19 cellular contexts compared by ENCODE assay signal in genomic region chr1:54721719-54722118, GRCh38. TPM values are rescaled to one million over a fixed set of nuclear protein-coding genes. Genes with fewer than 3 reads are reported as not detected.
DNase-seq lines count a peak whose midpoint lies in the region; ATAC-seq and TF ChIP-seq lines count a peak whose summit lies in the region.
"Had no signal": no experiment of that assay in that cellular context is flagged by ENCODE, and none has a peak within 500 bp of the region (broad histone marks: within the 10 kb centered on the region; RNA-seq: fewer than 3 reads in every experiment).

No MANE protein-coding gene starts in this region.

- H3K27me3 ChIP-seq in CD4-positive, alpha-beta memory T cell (ENCODE audit: insufficient read depth, low read length), result no peaks in the 10 kb centered on the region
- H3K27me3 ChIP-seq: BLaER1 had no signal

- H3K27me3 Mint-ChIP-seq in HFFc6 (ENCODE audit: insufficient read depth) (no peaks in the 10 kb centered on the region), WTC11 (ENCODE audit: low read depth) (no peaks in the 10 kb centered on the region)
- H3K27me3 Mint-ChIP-seq in activated naive CD4-positive, alpha-beta T cell treated with anti-CD3 and anti-CD28 coated beads for 36 hours (ENCODE audit: low read depth), result no peaks in the 10 kb centered on the region
- H3K27me3 Mint-ChIP-seq in CD4-positive, alpha-beta memory T cell, result no peaks in the 10 kb centered on the region
- H3K27me3 Mint-ChIP-seq: IgD-negative memory B cell had no signal

- H3K27ac Mint-ChIP-seq in HFFc6 (no peak overlapping the region), WTC11 (0 out of 2 replicates have a peak overlapping the region, but pooled peaks have one; percentile 23)
- H3K27ac Mint-ChIP-seq in activated naive CD4-positive, alpha-beta T cell treated with anti-CD3 and anti-CD28 coated beads for 36 hours, result no peak overlapping the region
- H3K27ac Mint-ChIP-seq in CD4-positive, alpha-beta memory T cell, result no peak overlapping the region
- H3K27ac Mint-ChIP-seq: CD14-positive monocyte; CD8-positive, alpha-beta T cell; IgD-negative memory B cell had no signal

- no peak for ATAC-seq in WTC11
- ATAC-seq: CD8-positive, alpha-beta T cell; HepG2 had no signal

- H3K9me3 Mint-ChIP-seq in HFFc6 (no peaks in the 10 kb centered on the region), WTC11 (no peaks in the 10 kb centered on the region)
- H3K9me3 Mint-ChIP-seq in activated naive CD4-positive, alpha-beta T cell treated with anti-CD3 and anti-CD28 coated beads for 36 hours, result no peaks in the 10 kb centered on the region
- no peaks in the 10 kb centered on the region for H3K9me3 Mint-ChIP-seq in CD4-positive, alpha-beta memory T cell

- DNase-seq in EL (peak; percentile 29), HFFc6 (peak; percentile 7), WTC11 (ENCODE audit: low spot score) (no peak), epithelial cell of esophagus (ENCODE audit: low read depth) (peak; percentile 48), NCI-H146 treated with DMSO at 0.1 percent for 48 hours (lab: John Stamatoyannopoulos, UW; ENCODE audit: unreplicated experiment) (no peak), foreskin fibroblast (no peak)
- no peak for DNase-seq in activated naive CD4-positive, alpha-beta T cell treated with anti-CD3 and anti-CD28 coated beads for 36 hours
- no peak for DNase-seq in CD4-positive, alpha-beta memory T cell
- DNase-seq: 8988T; CD8-positive, alpha-beta T cell; DMS 273 treated with DMSO at 0.1 percent for 48 hours; DMS53; DND-41; GDM1; H9 had no signal

- intact Hi-C loops in activated naive CD4-positive, alpha-beta T cell treated with anti-CD3 and anti-CD28 coated beads for 36 hours (cut with micrococcal nuclease), result no loop called here
- intact Hi-C loops in CD4-positive, alpha-beta memory T cell (cut with micrococcal nuclease), result no loop called here

- POLR2A ChIA-PET in WTC11 (lab: Charles Lee), result no interaction called here
- POLR2A ChIA-PET in CD4-positive, alpha-beta memory T cell (lab: Charles Lee; ENCODE audit: partially characterized antibody), result no interaction called here

- H3K4me1 ChIP-seq in CD4-positive, alpha-beta memory T cell (ENCODE audit: insufficient read depth, low read length), result peaks cover 4% of the 10 kb centered on the region

- TF ChIP-seq CTCF in HFFc6 (IDR thresholded peaks at IDR 0.05) (no peak), WTC11 (IDR thresholded peaks at IDR 0.05) (no peak), epithelial cell of esophagus (IDR thresholded peaks at IDR 0.05; ENCODE audit: insufficient read depth, low read depth, low read length, missing control alignments) (no peak), foreskin fibroblast (IDR thresholded peaks at IDR 0.05; ENCODE audit: low read depth, low read length) (no peak)

- H3K9me3 ChIP-seq in CD4-positive, alpha-beta memory T cell (ENCODE audit: control insufficient read depth in 1 of 2, low read length in 2 of 2), result no peaks in the 10 kb centered on the region
- H3K9me3 ChIP-seq: BLaER1 had no signal

- peaks cover 31% of the 10 kb centered on the region for H3K4me1 Mint-ChIP-seq in HFFc6 (ENCODE audit: low read depth)
- peaks cover 7% of the 10 kb centered on the region; the same call in 1 of the 2 replicates for H3K4me1 Mint-ChIP-seq in WTC11
- H3K4me1 Mint-ChIP-seq in activated naive CD4-positive, alpha-beta T cell treated with anti-CD3 and anti-CD28 coated beads for 36 hours (ENCODE audit: low read depth), result peaks cover 19% of the 10 kb centered on the region
- peaks cover 11 to 17% (median 14%) of the 10 kb centered on the region in 4 donors for H3K4me1 Mint-ChIP-seq in CD4-positive, alpha-beta memory T cell

- peaks cover 36% of the 10 kb centered on the region; the same call in 1 of the 2 replicates for H3K36me3 Mint-ChIP-seq in HFFc6 (ENCODE audit: low read depth)
- peaks cover 73% of the 10 kb centered on the region for H3K36me3 Mint-ChIP-seq in WTC11
- H3K36me3 Mint-ChIP-seq in activated naive CD4-positive, alpha-beta T cell treated with anti-CD3 and anti-CD28 coated beads for 36 hours (ENCODE audit: low read depth), result peaks cover 56% of the 10 kb centered on the region
- peaks cover 62 to 73% of the 10 kb centered on the region in 2 donors for H3K36me3 Mint-ChIP-seq in CD4-positive, alpha-beta memory T cell

- peaks cover 50% of the 10 kb centered on the region for H3K36me3 ChIP-seq in CD4-positive, alpha-beta memory T cell (ENCODE audit: insufficient read depth, low read length)

- H3K27ac ChIP-seq in CD4-positive, alpha-beta memory T cell (ENCODE audit: low read depth, low read length), result no peak overlapping the region
- H3K27ac ChIP-seq: BLaER1 had no signal

- H3K4me3 ChIP-seq in epithelial cell of esophagus (ENCODE audit: low read length), result no peak overlapping the region
- no peak overlapping the region for H3K4me3 ChIP-seq in CD4-positive, alpha-beta memory T cell (ENCODE audit: low read length in 2 of 2)
- H3K4me3 ChIP-seq in foreskin fibroblast (ENCODE audit: low read depth in 1 of 2, low read length in 2 of 2), result no peak overlapping the region
- H3K4me3 ChIP-seq: BLaER1 had no signal

- no peak overlapping the region for H3K4me3 Mint-ChIP-seq in HFFc6
- no peak overlapping the region for H3K4me3 Mint-ChIP-seq in WTC11
- H3K4me3 Mint-ChIP-seq in activated naive CD4-positive, alpha-beta T cell treated with anti-CD3 and anti-CD28 coated beads for 36 hours, result no peak overlapping the region
- no peak overlapping the region for H3K4me3 Mint-ChIP-seq in CD4-positive, alpha-beta memory T cell
- H3K4me3 Mint-ChIP-seq: CD14-positive monocyte; CD8-positive, alpha-beta T cell; H9; IgD-negative memory B cell had no signal

- CTCF ChIA-PET in WTC11 (lab: Charles Lee), result no interaction called here
- CTCF ChIA-PET in activated naive CD4-positive, alpha-beta T cell treated with anti-CD3 and anti-CD28 coated beads for 36 hours (lab: Charles Lee), result interaction anchor here (1.1 kb wide), 1 partner anchor 125 kb away, joined by 4 read pairs; no protein-coding TSS in a partner anchor
- CTCF ChIA-PET in CD4-positive, alpha-beta memory T cell (lab: Charles Lee; ENCODE audit: partially characterized antibody), result interaction anchor here (1.8 kb wide), 1 partner anchor 80 kb away, joined by 4 read pairs; the partner anchor contains the start of gene TTC22

TF ChIP-seq in WTC11, 78 proteins besides CTCF, POLR2A, EP300 and RAD21 (continues in another document):
- TF ChIP-seq ZNF138 (CRISPR knock-in tag; conservative IDR thresholded peaks at IDR 0.05) (no peak), ZBTB21 (CRISPR knock-in tag; IDR thresholded peaks at IDR 0.05; ENCODE audit: borderline replicate concordance) (no peak)
- TF ChIP-seq, protein P1, sequence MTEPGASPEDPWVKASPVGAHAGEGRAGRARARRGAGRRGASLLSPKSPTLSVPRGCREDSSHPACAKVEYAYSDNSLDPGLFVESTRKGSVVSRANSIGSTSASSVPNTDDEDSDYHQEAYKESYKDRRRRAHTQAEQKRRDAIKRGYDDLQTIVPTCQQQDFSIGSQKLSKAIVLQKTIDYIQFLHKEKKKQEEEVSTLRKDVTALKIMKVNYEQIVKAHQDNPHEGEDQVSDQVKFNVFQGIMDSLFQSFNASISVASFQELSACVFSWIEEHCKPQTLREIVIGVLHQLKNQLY (CRISPR knock-in tag; IDR thresholded peaks at IDR 0.05), result no peak
- TF ChIP-seq, protein P2, sequence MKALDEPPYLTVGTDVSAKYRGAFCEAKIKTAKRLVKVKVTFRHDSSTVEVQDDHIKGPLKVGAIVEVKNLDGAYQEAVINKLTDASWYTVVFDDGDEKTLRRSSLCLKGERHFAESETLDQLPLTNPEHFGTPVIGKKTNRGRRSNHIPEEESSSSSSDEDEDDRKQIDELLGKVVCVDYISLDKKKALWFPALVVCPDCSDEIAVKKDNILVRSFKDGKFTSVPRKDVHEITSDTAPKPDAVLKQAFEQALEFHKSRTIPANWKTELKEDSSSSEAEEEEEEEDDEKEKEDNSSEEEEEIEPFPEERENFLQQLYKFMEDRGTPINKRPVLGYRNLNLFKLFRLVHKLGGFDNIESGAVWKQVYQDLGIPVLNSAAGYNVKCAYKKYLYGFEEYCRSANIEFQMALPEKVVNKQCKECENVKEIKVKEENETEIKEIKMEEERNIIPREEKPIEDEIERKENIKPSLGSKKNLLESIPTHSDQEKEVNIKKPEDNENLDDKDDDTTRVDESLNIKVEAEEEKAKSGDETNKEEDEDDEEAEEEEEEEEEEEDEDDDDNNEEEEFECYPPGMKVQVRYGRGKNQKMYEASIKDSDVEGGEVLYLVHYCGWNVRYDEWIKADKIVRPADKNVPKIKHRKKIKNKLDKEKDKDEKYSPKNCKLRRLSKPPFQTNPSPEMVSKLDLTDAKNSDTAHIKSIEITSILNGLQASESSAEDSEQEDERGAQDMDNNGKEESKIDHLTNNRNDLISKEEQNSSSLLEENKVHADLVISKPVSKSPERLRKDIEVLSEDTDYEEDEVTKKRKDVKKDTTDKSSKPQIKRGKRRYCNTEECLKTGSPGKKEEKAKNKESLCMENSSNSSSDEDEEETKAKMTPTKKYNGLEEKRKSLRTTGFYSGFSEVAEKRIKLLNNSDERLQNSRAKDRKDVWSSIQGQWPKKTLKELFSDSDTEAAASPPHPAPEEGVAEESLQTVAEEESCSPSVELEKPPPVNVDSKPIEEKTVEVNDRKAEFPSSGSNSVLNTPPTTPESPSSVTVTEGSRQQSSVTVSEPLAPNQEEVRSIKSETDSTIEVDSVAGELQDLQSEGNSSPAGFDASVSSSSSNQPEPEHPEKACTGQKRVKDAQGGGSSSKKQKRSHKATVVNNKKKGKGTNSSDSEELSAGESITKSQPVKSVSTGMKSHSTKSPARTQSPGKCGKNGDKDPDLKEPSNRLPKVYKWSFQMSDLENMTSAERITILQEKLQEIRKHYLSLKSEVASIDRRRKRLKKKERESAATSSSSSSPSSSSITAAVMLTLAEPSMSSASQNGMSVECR (CRISPR knock-in tag; IDR thresholded peaks at IDR 0.05; ENCODE audit: borderline replicate concordance), result no peak

RNA-seq across cellular contexts. Expression of gene TTC4, which starts 6.1 kb away (rescaled TPM):
- total RNA-seq in HFFc6 (2021; fragmentation: NEBNext Ultra II Directional; extraction: Animal tissue kit (Norgen Biotek cat#: 25700)), result 10 to 100 TPM; 20.1 to 31.5 (median 28.2) TPM
- 18.8 to 21.6 TPM (median 21.4 TPM) in 3 replicates for total RNA-seq in WTC11 (2021)
- total RNA-seq in activated naive CD4-positive, alpha-beta T cell treated with anti-CD3 and anti-CD28 coated beads for 36 hours, result 10 to 100 TPM; 26.3 to 30.2 TPM
- 10 to 100 TPM; 20.0 to 24.5 TPM for total RNA-seq in CD4-positive, alpha-beta memory T cell
- polyA plus RNA-seq in CD4-positive, alpha-beta memory T cell, result 10 to 100 TPM; 21.5 to 24.4 TPM

RNA-seq across cellular contexts. Expression of gene PARS2, which starts 42.6 kb away (rescaled TPM):
- 1 to 10 TPM; 3.3 to 4.2 (median 3.6) TPM for total RNA-seq in HFFc6 (2021; fragmentation: NEBNext Ultra II Directional; extraction: Animal tissue kit (Norgen Biotek cat#: 25700))
- 11.5 to 12.1 TPM (median 12.1 TPM) in 3 replicates for total RNA-seq in WTC11 (2021)
- total RNA-seq in activated naive CD4-positive, alpha-beta T cell treated with anti-CD3 and anti-CD28 coated beads for 36 hours, result 1 to 10 TPM; 3.0 to 3.1 TPM
- 1 to 10 TPM; 5.0 to 6.0 TPM for total RNA-seq in CD4-positive, alpha-beta memory T cell
- polyA plus RNA-seq in CD4-positive, alpha-beta memory T cell, result 1 to 10 TPM in 1 of 2 donors, under 1 TPM in 1; 0.42 to 4.0 TPM
- total RNA-seq: CD8-positive, alpha-beta T cell had no signal

Comparison
In these comparisons a context has a peak if more than half of its experiments do, and no peak if none do; other contexts are left out.
1. DNase-seq: peak in EL (single experiment), HFFc6 (single experiment) and epithelial cell of esophagus (single experiment); none in WTC11 (single experiment), activated naive CD4-positive, alpha-beta T cell treated with anti-CD3 and anti-CD28 coated beads for 36 hours (single experiment), CD4-positive, alpha-beta memory T cell (0 of 5), NCI-H146 treated with DMSO at 0.1 percent for 48 hours (single experiment) and foreskin fibroblast (0 of 2).